19 cellular contexts compared by ENCODE assay signal in genomic region chr1:220666349-220666748, GRCh38. TPM values are rescaled to one million over a fixed set of nuclear protein-coding genes. Genes with fewer than 3 reads are reported as not detected.
A peak's percentile ranks its signal among the peaks of the same experiment; 100 is the strongest.
DNase-seq lines count a peak whose midpoint lies in the region; ATAC-seq and TF ChIP-seq lines count a peak whose summit lies in the region.
"Had no signal": no experiment of that assay in that cellular context is flagged by ENCODE, and none has a peak within 500 bp of the region (broad histone marks: within the 10 kb centered on the region; RNA-seq: fewer than 3 reads in every experiment).

No MANE protein-coding gene starts in this region.

- H2BK12ac ChIP-seq in H9 (ENCODE audit: insufficient read length, low read depth, low read length): no peak overlapping the region

- H3K9me3 Mint-ChIP-seq in GM23338 (no peaks in the 10 kb centered on the region; the same call in 1 of the 3 replicates), H9 (peaks cover 0 to 10% of the 10 kb centered on the region in 2 experiments), WTC11 (peaks cover 23% of the 10 kb centered on the region)
- peaks cover 11% of the 10 kb centered on the region for H3K9me3 Mint-ChIP-seq in activated CD4-positive, alpha-beta memory T cell treated with anti-CD3 and anti-CD28 coated beads for 36 hours

- no peak overlapping the region for H3T11ph ChIP-seq in H9 (ENCODE audit: low read length)

- H4K8ac ChIP-seq in H9 (replicated peaks; ENCODE audit: insufficient read length, low read depth, low read length): no peak overlapping the region

- no peaks in the 10 kb centered on the region for H4K20me1 ChIP-seq in GM23338 (replicated peaks; ENCODE audit: insufficient read depth)
- H4K20me1 ChIP-seq in H9 (ENCODE audit: control insufficient read depth, insufficient read depth, insufficient read length): no peaks in the 10 kb centered on the region
- H4K20me1 ChIP-seq: BLaER1 treated with 17β-estradiol and CSF1 and Interleukin-3, amounts not matched to agents 10 nM and 100 nM had no signal

- no peak overlapping the region for H2AFZ ChIP-seq in GM23338
- no peak overlapping the region for H2AFZ ChIP-seq in H9 (ENCODE audit: low read length)

- H3K4me3 Mint-ChIP-seq in GM23338 (no peak overlapping the region), H9 (no peak overlapping the region), WTC11 (no peak overlapping the region)
- H3K4me3 Mint-ChIP-seq in activated CD4-positive, alpha-beta memory T cell treated with anti-CD3 and anti-CD28 coated beads for 36 hours: no peak overlapping the region
- H3K4me3 Mint-ChIP-seq: B cell; CD4-positive, alpha-beta T cell; CD8-positive, alpha-beta T cell had no signal

- H2BK120ac ChIP-seq in H9 (ENCODE audit: low read depth, low read length, poor library complexity, severe bottlenecking): no peak overlapping the region

- intact Hi-C loops in activated CD4-positive, alpha-beta memory T cell treated with anti-CD3 and anti-CD28 coated beads for 36 hours (cut with micrococcal nuclease): no loop called here

- no peak overlapping the region for H2BK15ac ChIP-seq in H9 (ENCODE audit: low read depth, low read length)

- no peak overlapping the region for H3K18ac ChIP-seq in H9 (ENCODE audit: insufficient read length, low read depth, low read length)

- H3K9ac ChIP-seq in H9 (ENCODE audit: extremely low read depth, insufficient read length, low read length) (no peak overlapping the region), iPS-15b (ENCODE audit: low read depth, low read length) (peak overlapping the region; percentile 37)
- H3K9ac ChIP-seq: BLaER1 treated with 17β-estradiol and CSF1 and Interleukin-3, amounts not matched to agents 10 nM and 100 nM had no signal

- H3K36me3 ChIP-seq in GM23338 (ENCODE audit: insufficient read depth) (no peaks in the 10 kb centered on the region), iPS-15b (ENCODE audit: control insufficient read depth, insufficient read depth, low read length) (no peaks in the 10 kb centered on the region)

- H4K91ac ChIP-seq in H9 (ENCODE audit: insufficient read length, low read depth, low read length): no peak overlapping the region

- no peak overlapping the region for H3K4me2 ChIP-seq in GM23338
- no peak overlapping the region for H3K4me2 ChIP-seq in H9 (ENCODE audit: insufficient read depth, insufficient read length, low read length)
- H3K4me2 ChIP-seq: A549; BLaER1 treated with 17β-estradiol and CSF1 and Interleukin-3, amounts not matched to agents 10 nM and 100 nM had no signal

- H3K27ac ChIP-seq in GM23338 (ENCODE audit: low read depth): no peak overlapping the region
- no peak overlapping the region for H3K27ac ChIP-seq in H9 (ENCODE audit: insufficient read length, low read depth, low read length)
- H3K27ac ChIP-seq: 22Rv1; A549; BLaER1 treated with 17β-estradiol and CSF1 and Interleukin-3, amounts not matched to agents 10 nM and 100 nM; C4-2B had no signal

- no peak overlapping the region for H2BK5ac ChIP-seq in H9 (ENCODE audit: insufficient read length, low read length)

- no CpG with 5 or more reads among the region's 3 CpGs for WGBS in H9 (ENCODE audit: extremely low coverage, insufficient read length, low lambda C conversion rate)

- ATAC-seq in GM23338 (peak; percentile 61), WTC11 (peak; percentile 67)
- ATAC-seq: A549; CD8-positive, alpha-beta T cell had no signal

- H3K79me2 ChIP-seq in GM23338 (replicated peaks; ENCODE audit: insufficient read depth): no peaks in the 10 kb centered on the region
- H3K79me2 ChIP-seq in H9 (ENCODE audit: insufficient read depth, low read length): no peaks in the 10 kb centered on the region

- H4K5ac ChIP-seq in H9 (ENCODE audit: insufficient read length, low read depth, low read length): no peak overlapping the region

- H3K36me3 Mint-ChIP-seq in GM23338 (ENCODE audit: low read depth) (no peaks in the 10 kb centered on the region; the same call in 1 of the 3 replicates), H9 (ENCODE audit: insufficient read depth in 1 of 3, low read depth in 3 of 3) (peaks cover 3 to 9% (median 5%) of the 10 kb centered on the region in 3 experiments; a peak in 5 of 7 replicates), WTC11 (peaks cover 8% of the 10 kb centered on the region)
- peaks cover 2% of the 10 kb centered on the region for H3K36me3 Mint-ChIP-seq in activated CD4-positive, alpha-beta memory T cell treated with anti-CD3 and anti-CD28 coated beads for 36 hours
- H3K36me3 Mint-ChIP-seq: CD8-positive, alpha-beta T cell had no signal

- no peak overlapping the region for H3K4me3 ChIP-seq in GM23338
- no peak overlapping the region for H3K4me3 ChIP-seq in iPS-15b (ENCODE audit: low read depth, low read length)
- H3K4me3 ChIP-seq: A549; BLaER1 treated with 17β-estradiol and CSF1 and Interleukin-3, amounts not matched to agents 10 nM and 100 nM had no signal

- H3K9me3 ChIP-seq in H9 (ENCODE audit: control insufficient read depth, low read depth, low read length) (no peaks in the 10 kb centered on the region), iPS-15b (ENCODE audit: control insufficient read depth, insufficient read depth, low read length) (no peaks in the 10 kb centered on the region)
- H3K9me3 ChIP-seq: Caco-2 had no signal

- CTCF ChIA-PET in WTC11 (lab: Charles Lee): no interaction called here
- CTCF ChIA-PET in activated CD4-positive, alpha-beta memory T cell treated with anti-CD3 and anti-CD28 coated beads for 36 hours (lab: Charles Lee): interaction anchor here (0.7 kb wide), 1 partner anchor 1721 kb away, joined by 3 read pairs; no protein-coding TSS in a partner anchor

- POLR2A ChIA-PET in WTC11 (lab: Charles Lee): interaction anchor here (0.6 to 1.0 kb wide), 3 partner anchors 40 to 619 kb away, joined by 3 to 8 read pairs (median 3); no protein-coding TSS in a partner anchor
- POLR2A ChIA-PET in activated CD4-positive, alpha-beta memory T cell treated with anti-CD3 and anti-CD28 coated beads for 36 hours (lab: Charles Lee): no interaction called here

- no peak overlapping the region for H2BK20ac ChIP-seq in H9 (ENCODE audit: low read depth, low read length, poor library complexity, severe bottlenecking)

- H3K79me1 ChIP-seq in H9 (ENCODE audit: insufficient read depth, low read depth, low read length, poor library complexity, severe bottlenecking): no peaks in the 10 kb centered on the region

- H3F3A ChIP-seq in GM23338 (replicated peaks; ENCODE audit: low read depth): no peaks in the 10 kb centered on the region

- H3K23me2 ChIP-seq in H9 (ENCODE audit: insufficient read length, low read depth, low read length, poor library complexity, severe bottlenecking): no peaks in the 10 kb centered on the region

- DNase-seq in GM23338 (ENCODE audit: low spot score) (peak; percentile 14), H9 (no peak), WTC11 (ENCODE audit: low spot score) (no peak), SW480 (ENCODE audit: low spot score) (no peak), NCI-H2227 (lab: John Stamatoyannopoulos, UW; ENCODE audit: unreplicated experiment) (no peak)
- DNase-seq in activated CD4-positive, alpha-beta memory T cell treated with anti-CD3 and anti-CD28 coated beads for 36 hours: no peak
- DNase-seq: AML-193; Caco-2; Calu3; CD4-positive, alpha-beta T cell; CD8-positive, alpha-beta T cell; DMS79 treated with DMSO at 0.1 percent for 48 hours; GF-D8 had no signal

- no peak overlapping the region for H3K14ac ChIP-seq in H9 (ENCODE audit: insufficient read depth, low read length)

- H3K4me1 Mint-ChIP-seq in GM23338 (peaks cover 5% of the 10 kb centered on the region), H9 (peaks cover 6% of the 10 kb centered on the region in 2 experiments), WTC11 (peaks cover 5% of the 10 kb centered on the region)
- H3K4me1 Mint-ChIP-seq in activated CD4-positive, alpha-beta memory T cell treated with anti-CD3 and anti-CD28 coated beads for 36 hours (ENCODE audit: low read depth): no peaks in the 10 kb centered on the region
- H3K4me1 Mint-ChIP-seq: B cell had no signal

- no peak overlapping the region for H3K56ac ChIP-seq in H9 (ENCODE audit: insufficient read length, low read depth, low read length)

- H3K9me2 ChIP-seq in GM23338 (ENCODE audit: insufficient read depth): no peaks in the 10 kb centered on the region

- no peak overlapping the region for H3K23ac ChIP-seq in H9 (ENCODE audit: insufficient read length, low read depth, low read length)

- no peak overlapping the region for H3K4ac ChIP-seq in H9 (ENCODE audit: low read depth, low read length)

- TF ChIP-seq CTCF in GM23338 (conservative IDR thresholded peaks at IDR 0.05; ENCODE audit: low read depth in 2 of 2) (no peak), H9 (conservative IDR thresholded peaks at IDR 0.05) (no peak), WTC11 (IDR thresholded peaks at IDR 0.05) (no peak)

- H2AK5ac ChIP-seq in H9 (ENCODE audit: insufficient read length, low read length): no peak overlapping the region

- no peaks in the 10 kb centered on the region for H3K4me1 ChIP-seq in GM23338 (ENCODE audit: insufficient read depth)
- H3K4me1 ChIP-seq in H9 (ENCODE audit: insufficient read depth, low read length): no peaks in the 10 kb centered on the region
- H3K4me1 ChIP-seq in iPS-15b (ENCODE audit: control insufficient read depth, insufficient read depth, low read length): no peaks in the 10 kb centered on the region
- H3K4me1 ChIP-seq: A549; BLaER1 treated with 17β-estradiol and CSF1 and Interleukin-3, amounts not matched to agents 10 nM and 100 nM; Caco-2 had no signal

- H3K27me3 Mint-ChIP-seq in GM23338 (ENCODE audit: insufficient read depth, low read depth, poor library complexity) (peaks cover 2% of the 10 kb centered on the region), H9 (ENCODE audit: low read depth) (peaks cover 1% of the 10 kb centered on the region; the same call in 1 of the 2 replicates), WTC11 (ENCODE audit: low read depth) (no peaks in the 10 kb centered on the region)
- peaks cover 21% of the 10 kb centered on the region for H3K27me3 Mint-ChIP-seq in activated CD4-positive, alpha-beta memory T cell treated with anti-CD3 and anti-CD28 coated beads for 36 hours

- H3K27me3 ChIP-seq in GM23338 (ENCODE audit: insufficient read depth): no peaks in the 10 kb centered on the region
- H3K27me3 ChIP-seq in H9 (ENCODE audit: insufficient read depth, low read length): no peaks in the 10 kb centered on the region
- H3K27me3 ChIP-seq in iPS-15b (ENCODE audit: control insufficient read depth, insufficient read depth, low read length): no peaks in the 10 kb centered on the region
- H3K27me3 ChIP-seq: BLaER1 treated with 17β-estradiol and CSF1 and Interleukin-3, amounts not matched to agents 10 nM and 100 nM had no signal

- H3K27ac Mint-ChIP-seq in GM23338 (no peak overlapping the region), H9 (peak overlapping the region; percentile 53 to 82 (median 74); a peak in 4 of 7 replicates), WTC11 (peak overlapping the region; percentile 78)
- H3K27ac Mint-ChIP-seq in activated CD4-positive, alpha-beta memory T cell treated with anti-CD3 and anti-CD28 coated beads for 36 hours: no peak overlapping the region
- H3K27ac Mint-ChIP-seq: B cell; CD4-positive, alpha-beta T cell; CD8-positive, alpha-beta T cell had no signal

RNA-seq across cellular contexts. Expression of gene C1orf115, which starts 23.8 kb away (rescaled TPM):
- total RNA-seq in GM23338 (2014; rRNA removed; shearing (Covaris generic)): 6.0 and 6.1 TPM in 2 replicates
- 2.5 and 2.9 TPM in 2 replicates for polyA plus RNA-seq in GM23338 (2016; fragmentation: Nextera tagmentation; extraction: Ambion mirVana)
- total RNA-seq in H9 (2021): 6.0 and 7.3 TPM in 2 replicates
- total RNA-seq in WTC11 (2021): 10.0 to 11.5 TPM (median 11.1 TPM) in 3 replicates
- total RNA-seq in activated CD4-positive, alpha-beta memory T cell treated with anti-CD3 and anti-CD28 coated beads for 36 hours: under 1 TPM; 0.73 to 0.76 TPM

Comparison
In these comparisons a context has a peak if more than half of its experiments do, and no peak if none do; other contexts are left out.
1. H3K27ac Mint-ChIP-seq: peak in H9 (3 of 3) and WTC11 (single experiment); none in GM23338 (single experiment) and activated CD4-positive, alpha-beta memory T cell treated with anti-CD3 and anti-CD28 coated beads for 36 hours (single experiment).